Comparison of ENCODE assay signal across 20 cellular contexts in the genomic region with DNA sequence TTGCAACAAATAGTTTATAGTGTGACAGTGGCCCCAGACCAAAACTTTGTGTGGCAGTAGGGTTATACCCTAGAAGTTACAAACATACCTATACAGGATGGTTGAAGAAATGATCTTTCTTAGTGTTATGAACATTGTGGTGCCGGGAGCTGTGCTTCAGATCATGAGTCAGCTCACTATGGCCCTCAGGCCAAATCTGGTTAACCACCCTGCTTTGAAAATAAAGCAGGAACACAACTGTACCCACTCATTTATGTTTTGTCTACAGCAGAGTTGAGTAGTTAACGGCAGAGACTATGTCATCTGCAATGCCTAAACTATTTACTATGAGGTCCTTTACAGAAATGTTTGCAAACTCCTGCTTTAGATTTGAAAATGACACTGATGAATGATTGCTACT. TPM values are rescaled to one million over a fixed set of nuclear protein-coding genes. Genes with fewer than 3 reads are reported as not detected.
A peak's percentile ranks its signal among the peaks of the same experiment; 100 is the strongest.
DNase-seq lines count a peak whose midpoint lies in the region; ATAC-seq, FAIRE-seq and TF ChIP-seq lines count a peak whose summit lies in the region.
"Had no signal": no experiment of that assay in that cellular context is flagged by ENCODE, and none has a peak within 500 bp of the region (broad histone marks: within the 10 kb centered on the region; RNA-seq: fewer than 3 reads in every experiment).

No MANE protein-coding gene starts in this region.

- H3K4me3 ChIP-seq in PC-3 (ENCODE audit: low read length) (no peak overlapping the region), bronchial epithelial cell (ENCODE audit: low read depth, low read length) (no peak overlapping the region), kidney epithelial cell (ENCODE audit: low read depth, low read length) (no peak overlapping the region)
- H3K4me3 ChIP-seq: pancreas had no signal

- H3K27me3 ChIP-seq in PC-3 (ENCODE audit: low read length), result no peaks in the 10 kb centered on the region
- no peaks in the 10 kb centered on the region for H3K27me3 ChIP-seq in bronchial epithelial cell (ENCODE audit: control insufficient read depth, insufficient read depth, low read length)
- no peaks in the 10 kb centered on the region for H3K27me3 ChIP-seq in kidney epithelial cell (ENCODE audit: control insufficient read depth, insufficient read depth, low read length)
- H3K27me3 ChIP-seq: pancreas had no signal

- no peaks in the 10 kb centered on the region for H3F3A ChIP-seq in PC-3 (ENCODE audit: low read length, unreplicated experiment)

- H3K9ac ChIP-seq in PC-3 (ENCODE audit: low read length), result no peak overlapping the region

- H3K9me3 ChIP-seq in PC-3 (ENCODE audit: low read length), result no peaks in the 10 kb centered on the region
- H3K9me3 ChIP-seq: pancreas had no signal

- H3K4me1 ChIP-seq in PC-3 (ENCODE audit: insufficient read depth, low read length), result peaks cover 9% of the 10 kb centered on the region; the same call in 1 of the 2 replicates

- CTCF ChIA-PET in PC-3 (lab: Charles Lee), result no interaction called here

- no peak for FAIRE-seq in bronchial epithelial cell (lab: Jason Lieb, UNC)
- FAIRE-seq: islet of Langerhans, pancreas, urothelium cell line had no signal

- no peaks in the 10 kb centered on the region for H4K20me1 ChIP-seq in PC-3 (ENCODE audit: low read length)

- peak; percentile 83 for DNase-seq in EH (ENCODE audit: low read depth)
- DNase-seq in PC-3, result peak; percentile 70
- peak; percentile 63 for DNase-seq in bronchial epithelial cell (ENCODE audit: low read depth)
- DNase-seq in kidney epithelial cell (ENCODE audit: low read depth), result peak; percentile 21
- DNase-seq in retina, result no peak
- DNase-seq in ecto neural progenitor cell (ENCODE audit: low spot score), result no peak
- DNase-seq: activated CD8-positive, alpha-beta T cell treated with anti-CD3 and anti-CD28 coated beads for 36 hours; DMS79; effector memory CD4-positive, alpha-beta T cell; glutamatergic neuron; H7; NCI-H1105; pancreas; stimulated activated naive CD8-positive, alpha-beta T cell treated with anti-CD3 and anti-CD28 coated beads, Interleukin-15, amount 100 ng/mL, for 72 hours had no signal

- H3K27ac ChIP-seq in PC-3 (ENCODE audit: low read length), result no peak overlapping the region
- H3K27ac ChIP-seq: pancreas had no signal

- no peak for TF ChIP-seq CTCF in PC-3 (conservative IDR thresholded peaks at IDR 0.05; ENCODE audit: low read depth, low read length)
- TF ChIP-seq CTCF in bronchial epithelial cell (IDR thresholded peaks at IDR 0.05; ENCODE audit: insufficient read depth, low read length, severe bottlenecking), result no peak
- no peak for TF ChIP-seq CTCF in kidney epithelial cell (IDR thresholded peaks at IDR 0.05; ENCODE audit: insufficient read depth, low read length, poor library complexity, severe bottlenecking)

- peak; percentile 71 for ATAC-seq in PC-3
- ATAC-seq in HG03025 (IDR thresholded peaks at IDR 0.05; ENCODE audit: low FRiP score, unreplicated experiment), result no peak
- no peak for ATAC-seq in GM19035 (IDR thresholded peaks at IDR 0.05; ENCODE audit: unreplicated experiment)
- ATAC-seq: activated CD8-positive, alpha-beta T cell treated with anti-CD3 and anti-CD28 coated beads for 36 hours; activated T-helper 17 cell treated with anti-CD3 and anti-CD28 coated beads, Interleukin-2, amount 50 U/mL, for 72 hours; pancreas; SK-N-SH treated with all-trans-retinoic acid at 6 μM for 48 hours; stimulated activated naive CD8-positive, alpha-beta T cell treated with anti-CD3 and anti-CD28 coated beads, Interleukin-15, amount 100 ng/mL, for 72 hours had no signal

- no peak overlapping the region for H3K4me2 ChIP-seq in PC-3 (ENCODE audit: low read length)

- no TSS peak for BruUV-seq in PC-3 (replicated peaks; lab: Mats Ljungman, UMichigan)

- no peaks in the 10 kb centered on the region for H3K36me3 ChIP-seq in PC-3 (ENCODE audit: low read depth, low read length)
- no peaks in the 10 kb centered on the region for H3K36me3 ChIP-seq in bronchial epithelial cell (ENCODE audit: control insufficient read depth, insufficient read depth, low read length)
- H3K36me3 ChIP-seq in kidney epithelial cell (ENCODE audit: control insufficient read depth, insufficient read depth, low read length), result no peaks in the 10 kb centered on the region
- H3K36me3 ChIP-seq: pancreas had no signal

- no peaks in the 10 kb centered on the region for H3K79me2 ChIP-seq in PC-3 (ENCODE audit: low read length)

- no peak overlapping the region for H2AFZ ChIP-seq in PC-3 (ENCODE audit: low read length)

- POLR2A ChIA-PET in PC-3 (lab: Charles Lee; ENCODE audit: unreplicated experiment), result no interaction called here

- no peaks in the 10 kb centered on the region for H3K9me2 ChIP-seq in PC-3 (replicated peaks; ENCODE audit: low read length)

- intact Hi-C loops in PC-3 (cut with micrococcal nuclease), result no loop called here

RNA-seq across cellular contexts. Expression of gene AKAP7, which starts 24.3 kb away (rescaled TPM):
- total RNA-seq in PC-3 (2014; rRNA removed) (3.6 and 7.4 TPM in 2 replicates), bronchial epithelial cell (1.3 and 1.7 TPM in 2 replicates), kidney epithelial cell (4.2 and 5.5 TPM in 2 replicates)

Comparison
In these comparisons a context has a peak if more than half of its experiments do, and no peak if none do; other contexts are left out.
1. DNase-seq: peak in EH (single experiment), PC-3 (single experiment), bronchial epithelial cell (single experiment) and kidney epithelial cell (single experiment); none in retina (single experiment) and ecto neural progenitor cell (single experiment).